8 cellular contexts compared by ENCODE assay signal in genomic region chrX:118347131-118347530, GRCh38. TPM values are rescaled to one million over a fixed set of nuclear protein-coding genes. Genes with fewer than 3 reads are reported as not detected.
DNase-seq lines count a peak whose midpoint lies in the region; ATAC-seq and TF ChIP-seq lines count a peak whose summit lies in the region.

No MANE protein-coding gene starts in this region.

- POLR2A ChIA-PET in CD8-positive, alpha-beta T cell (lab: Charles Lee) = interaction anchor here (0.6 kb wide), 1 partner anchor 255 kb away, joined by 3 read pairs; no protein-coding TSS in a partner anchor

- H3K36me3 Mint-ChIP-seq in CD8-positive, alpha-beta T cell = peaks cover 2% of the 10 kb centered on the region
- no peaks in the 10 kb centered on the region for H3K36me3 Mint-ChIP-seq in activated naive CD8-positive, alpha-beta T cell treated with anti-CD3 and anti-CD28 coated beads for 36 hours

- H3K4me1 Mint-ChIP-seq in CD8-positive, alpha-beta T cell (ENCODE audit: low read depth) = peaks cover 40% of the 10 kb centered on the region
- peaks cover 28% of the 10 kb centered on the region for H3K4me1 Mint-ChIP-seq in activated naive CD8-positive, alpha-beta T cell treated with anti-CD3 and anti-CD28 coated beads for 36 hours

- H3K27ac Mint-ChIP-seq in CD8-positive, alpha-beta T cell = peak overlapping the region; percentile 97
- H3K27ac Mint-ChIP-seq in activated naive CD8-positive, alpha-beta T cell treated with anti-CD3 and anti-CD28 coated beads for 36 hours = peak overlapping the region; percentile 98

- H3K36me3 ChIP-seq in CD8-positive, alpha-beta T cell (ENCODE audit: insufficient read depth, low read length) = no peaks in the 10 kb centered on the region
- H3K36me3 ChIP-seq in HUES64 (ENCODE audit: insufficient read depth, low read length) = no peaks in the 10 kb centered on the region
- H3K36me3 ChIP-seq in stomach smooth muscle (ENCODE audit: control insufficient read depth in 2 of 2, insufficient read depth in 2 of 2, low read length in 2 of 2) = no peaks in the 10 kb centered on the region

- peaks cover 34% of the 10 kb centered on the region for H3K4me1 ChIP-seq in CD8-positive, alpha-beta T cell (ENCODE audit: insufficient read depth, low read length)
- no peaks in the 10 kb centered on the region; the same call in 1 of the 2 replicates for H3K4me1 ChIP-seq in HUES64 (ENCODE audit: insufficient read depth, low read length)
- H3K4me1 ChIP-seq in stomach smooth muscle (ENCODE audit: control insufficient read depth, insufficient read depth, low read length) = no peaks in the 10 kb centered on the region

- H3K9me3 ChIP-seq in CD8-positive, alpha-beta T cell (ENCODE audit: low read length) = no peaks in the 10 kb centered on the region
- no peaks in the 10 kb centered on the region for H3K9me3 ChIP-seq in HUES64 (ENCODE audit: insufficient read depth, low read depth, low read length)
- no peaks in the 10 kb centered on the region for H3K9me3 ChIP-seq in iPS-18c (ENCODE audit: control insufficient read depth, insufficient read depth, low read length)
- no peaks in the 10 kb centered on the region for H3K9me3 ChIP-seq in stomach smooth muscle (ENCODE audit: control insufficient read depth in 2 of 2, low read length in 2 of 2)

- no peak for ATAC-seq in CD8-positive, alpha-beta T cell

- H3K27me3 Mint-ChIP-seq in CD8-positive, alpha-beta T cell (ENCODE audit: low read depth) = no peaks in the 10 kb centered on the region
- no peaks in the 10 kb centered on the region for H3K27me3 Mint-ChIP-seq in activated naive CD8-positive, alpha-beta T cell treated with anti-CD3 and anti-CD28 coated beads for 36 hours

- intact Hi-C loops in CD8-positive, alpha-beta T cell (cut with DNase I, micrococcal nuclease) = loop anchor here (2.0 to 10.0 kb wide), 6 partner anchors 90 to 1120 kb away; partner anchors contain the start of genes KLHL13 (in 1 of the 2), PGRMC1 (in 1 of the 2) and SLC25A5 (in 1 of the 2)

- peak overlapping the region; percentile 85 for H3K9ac ChIP-seq in HUES64 (ENCODE audit: low read depth, low read length)
- peak overlapping the region; percentile 78 to 89 for H3K9ac ChIP-seq in stomach smooth muscle (ENCODE audit: low read length in 2 of 2)

- CTCF ChIA-PET in CD8-positive, alpha-beta T cell (lab: Charles Lee) = no interaction called here

- DNase-seq in CD8-positive, alpha-beta T cell = no peak
- no peak for DNase-seq in activated naive CD8-positive, alpha-beta T cell treated with anti-CD3 and anti-CD28 coated beads for 36 hours
- DNase-seq in SKM-1 (lab: John Stamatoyannopoulos, UW; ENCODE audit: unreplicated experiment) = no peak
- no peak for DNase-seq in NCI-H1694 (lab: John Stamatoyannopoulos, UW)
- DNase-seq in NCI-H2171 treated with DMSO at 0.1 percent for 48 hours (lab: John Stamatoyannopoulos, UW) = no peak

- WGBS in HUES64 = 0% methylated on average over 9 of the region's 11 CpGs

- no peaks in the 10 kb centered on the region for H3K9me3 Mint-ChIP-seq in CD8-positive, alpha-beta T cell
- no peaks in the 10 kb centered on the region for H3K9me3 Mint-ChIP-seq in activated naive CD8-positive, alpha-beta T cell treated with anti-CD3 and anti-CD28 coated beads for 36 hours

- peak overlapping the region; percentile 87 for H3K27ac ChIP-seq in CD8-positive, alpha-beta T cell (ENCODE audit: low read depth, low read length)
- no peak overlapping the region; the same call in 1 of the 2 replicates for H3K27ac ChIP-seq in HUES64 (ENCODE audit: low read depth, low read length)
- peak overlapping the region; percentile 89 for H3K27ac ChIP-seq in stomach smooth muscle (ENCODE audit: low read length)

- peak overlapping the region; percentile 70 for H3K4me3 ChIP-seq in CD8-positive, alpha-beta T cell (ENCODE audit: low read depth, low read length)
- H3K4me3 ChIP-seq in HUES64 (ENCODE audit: low read length) = peak overlapping the region; percentile 96
- peak overlapping the region; percentile 82 for H3K4me3 ChIP-seq in iPS-18c (ENCODE audit: insufficient read depth, low read depth, low read length)
- H3K4me3 ChIP-seq in stomach smooth muscle (ENCODE audit: low read length in 2 of 2) = peak overlapping the region; percentile 85 to 88

- no peak for TF ChIP-seq CTCF in CD8-positive, alpha-beta T cell (IDR thresholded peaks at IDR 0.05)

- peak overlapping the region; percentile 98 for H3K4me3 Mint-ChIP-seq in CD8-positive, alpha-beta T cell
- peak overlapping the region; percentile 97 for H3K4me3 Mint-ChIP-seq in activated naive CD8-positive, alpha-beta T cell treated with anti-CD3 and anti-CD28 coated beads for 36 hours

- no peaks in the 10 kb centered on the region for H3K27me3 ChIP-seq in CD8-positive, alpha-beta T cell (ENCODE audit: insufficient read depth, low read length)
- H3K27me3 ChIP-seq in HUES64 (ENCODE audit: insufficient read depth, low read length) = no peaks in the 10 kb centered on the region
- no peaks in the 10 kb centered on the region for H3K27me3 ChIP-seq in stomach smooth muscle (ENCODE audit: control insufficient read depth in 1 of 2, insufficient read depth in 2 of 2, low read length in 2 of 2)

RNA-seq across cellular contexts. Expression of gene WDR44, which starts 1.2 kb away (rescaled TPM):
- total RNA-seq in CD8-positive, alpha-beta T cell = 10 to 100 TPM in 1 of 2 experiments, 1 to 10 TPM in 1; 9.9 to 11.2 TPM
- 14.4 TPM for polyA plus RNA-seq in HUES64 (2013, experiment 1 of 2)
- polyA plus RNA-seq in HUES64 (2013, experiment 2 of 2) = 12.7 TPM
- total RNA-seq in activated naive CD8-positive, alpha-beta T cell treated with anti-CD3 and anti-CD28 coated beads for 36 hours = 1 to 10 TPM; 9.2 to 9.7 TPM
